ENCODE assay signal across 15 cellular contexts in the genomic region with DNA sequence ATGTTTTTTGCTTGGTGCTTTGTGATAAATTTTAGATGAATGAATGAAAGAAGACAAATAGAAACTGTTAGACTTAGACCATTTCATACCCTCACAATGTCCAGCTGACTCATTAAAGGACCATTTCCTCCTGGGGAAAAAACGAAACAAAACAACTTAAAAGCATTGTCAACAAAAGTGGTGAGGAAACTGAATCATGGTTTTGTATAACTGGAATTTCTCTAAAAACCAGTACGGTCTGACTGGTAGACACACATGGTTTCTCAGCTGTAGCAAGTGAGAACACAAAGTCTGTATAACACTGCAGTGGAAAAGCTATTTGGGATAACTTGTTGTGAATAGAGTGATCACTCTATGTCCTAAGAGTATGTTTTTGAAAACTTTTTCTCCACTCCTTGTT. TPM values are rescaled to one million over a fixed set of nuclear protein-coding genes. Genes with fewer than 3 reads are reported as not detected.
DNase-seq lines count a peak whose midpoint lies in the region; ATAC-seq, FAIRE-seq and TF ChIP-seq lines count a peak whose summit lies in the region.
"Had no signal": no experiment of that assay in that cellular context is flagged by ENCODE, and none has a peak within 500 bp of the region (broad histone marks: within the 10 kb centered on the region; RNA-seq: fewer than 3 reads in every experiment).

No MANE protein-coding gene starts in this region.

- no peak overlapping the region for H3K4me3 ChIP-seq in AG09309 (ENCODE audit: control insufficient read depth, low read depth, low read length)
- no peak overlapping the region for H3K4me3 ChIP-seq in MM.1S (ENCODE audit: low read length)
- no peak overlapping the region for H3K4me3 ChIP-seq in bronchial epithelial cell (ENCODE audit: low read depth, low read length)
- H3K4me3 ChIP-seq in kidney epithelial cell (ENCODE audit: low read depth, low read length), result no peak overlapping the region
- no peak overlapping the region for H3K4me3 ChIP-seq in upper lobe of left lung
- H3K4me3 ChIP-seq: gastroesophageal sphincter, lung had no signal

- no peak overlapping the region; the same call in 1 of the 2 replicates for H3K27ac ChIP-seq in MM.1S (ENCODE audit: low read length)
- no peak overlapping the region for H3K27ac ChIP-seq in upper lobe of left lung
- H3K27ac ChIP-seq: gastroesophageal sphincter had no signal

- TF ChIP-seq CTCF in AG09309 (IDR thresholded peaks at IDR 0.05; ENCODE audit: control insufficient read depth, insufficient read depth, low read depth, low read length, missing control alignments) (no peak), MM.1S (IDR thresholded peaks at IDR 0.05; ENCODE audit: low read length) (no peak), bronchial epithelial cell (IDR thresholded peaks at IDR 0.05; ENCODE audit: insufficient read depth, low read length, severe bottlenecking) (no peak), kidney epithelial cell (IDR thresholded peaks at IDR 0.05; ENCODE audit: insufficient read depth, low read length, poor library complexity, severe bottlenecking) (no peak), upper lobe of left lung (IDR thresholded peaks at IDR 0.05) (no peak)

- ATAC-seq in HG03442 (IDR thresholded peaks at IDR 0.05; ENCODE audit: unreplicated experiment), result no peak
- ATAC-seq in GM21367 (IDR thresholded peaks at IDR 0.05; ENCODE audit: unreplicated experiment), result no peak
- ATAC-seq in upper lobe of left lung (ENCODE audit: low FRiP score in 2 of 2), result no peak
- ATAC-seq: gastroesophageal sphincter had no signal

- H3K79me2 ChIP-seq in MM.1S (ENCODE audit: low read length), result no peaks in the 10 kb centered on the region

- H3K4me2 ChIP-seq in MM.1S (ENCODE audit: low read depth, low read length), result peak overlapping the region; percentile 46

- no peaks in the 10 kb centered on the region for H3K36me3 ChIP-seq in MM.1S (replicated peaks; ENCODE audit: insufficient read depth, low read length)
- no peaks in the 10 kb centered on the region for H3K36me3 ChIP-seq in bronchial epithelial cell (ENCODE audit: control insufficient read depth, insufficient read depth, low read length)
- H3K36me3 ChIP-seq in kidney epithelial cell (ENCODE audit: control insufficient read depth, insufficient read depth, low read length), result no peaks in the 10 kb centered on the region
- no peaks in the 10 kb centered on the region for H3K36me3 ChIP-seq in upper lobe of left lung
- H3K36me3 ChIP-seq: gastroesophageal sphincter had no signal

- H2AFZ ChIP-seq in MM.1S (ENCODE audit: low read length), result peak overlapping the region; percentile 33; the same call in 1 of the 2 replicates

- no peaks in the 10 kb centered on the region for H3K9me2 ChIP-seq in MM.1S (replicated peaks; ENCODE audit: insufficient read depth, low read length)

- H3K27me3 ChIP-seq in MM.1S (replicated peaks; ENCODE audit: insufficient read depth, low read length), result 0 out of 2 replicates have a peak, but pooled peaks cover 4% of the 10 kb centered on the region
- H3K27me3 ChIP-seq in bronchial epithelial cell (ENCODE audit: control insufficient read depth, insufficient read depth, low read length), result no peaks in the 10 kb centered on the region
- H3K27me3 ChIP-seq in kidney epithelial cell (ENCODE audit: control insufficient read depth, insufficient read depth, low read length), result no peaks in the 10 kb centered on the region
- H3K27me3 ChIP-seq in upper lobe of left lung, result no peaks in the 10 kb centered on the region

- no peak for TF ChIP-seq POLR2A in upper lobe of left lung (IDR thresholded peaks at IDR 0.05)

- H3K4me1 ChIP-seq in MM.1S (ENCODE audit: low read length) (peaks cover 15% of the 10 kb centered on the region), upper lobe of left lung (peaks cover 0 to 5% (median 4%) of the 10 kb centered on the region in 4 donors)

- no peak for TF ChIP-seq EP300 in upper lobe of left lung (IDR thresholded peaks at IDR 0.05)

- H4K20me1 ChIP-seq in MM.1S (ENCODE audit: insufficient read depth, low read length), result no peaks in the 10 kb centered on the region

- H3K9me3 ChIP-seq in MM.1S (replicated peaks; ENCODE audit: insufficient read depth, low read length) (no peaks in the 10 kb centered on the region), upper lobe of left lung (no peaks in the 10 kb centered on the region)
- H3K9me3 ChIP-seq: gastroesophageal sphincter had no signal

- DNase-seq in AG09309 (ENCODE audit: low read depth), result peak; percentile 29
- peak; percentile 46 for DNase-seq in MM.1S
- DNase-seq in bronchial epithelial cell (ENCODE audit: low read depth), result peak; percentile 85
- peak; percentile 76 for DNase-seq in kidney epithelial cell (ENCODE audit: low read depth)
- DNase-seq in activated CD8-positive, alpha-beta memory T cell treated with anti-CD3 and anti-CD28 coated beads, Interleukin-2, amount 50 U/mL, for 48 hours, result no peak
- DNase-seq in upper lobe of left lung, result no peak
- DNase-seq: activated CD4-positive, alpha-beta T cell treated with anti-CD3 and anti-CD28 coated beads, Interleukin-2, amount 10 ng/mL, durations not matched to agents 24 days and 14 days; CD4-positive, CD25-positive, alpha-beta regulatory T cell; NCI-H187; stimulated activated CD4-positive, alpha-beta T cell treated with anti-CD3 and anti-CD28 coated beads, Interleukin-4, amount 100 ng/mL, for 1 hour had no signal

- whole genome bisulfite sequencing in upper lobe of left lung, 2 donors, result 14 to 20% methylated on average over 2 of the region's 2 CpGs

- no peak for FAIRE-seq in bronchial epithelial cell (lab: Jason Lieb, UNC)
- FAIRE-seq: H1 had no signal

- no peak overlapping the region for H3K9ac ChIP-seq in MM.1S (ENCODE audit: low read length)

- H3F3A ChIP-seq in MM.1S (ENCODE audit: insufficient read depth, low read length), result peaks cover 7% of the 10 kb centered on the region; the same call in 1 of the 2 replicates

RNA-seq across cellular contexts. Expression of gene DDX52, which starts 5.3 kb away (rescaled TPM):
- total RNA-seq in bronchial epithelial cell (14.5 and 19.3 TPM in 2 replicates), kidney epithelial cell (35.6 and 38.1 TPM in 2 replicates), upper lobe of left lung (10 to 100 TPM in 5 of 6 donors, 1 to 10 TPM in 1; 9.0 to 24.9 (median 14.2) TPM)

RNA-seq across cellular contexts. Expression of gene SYNRG, which starts 39.3 kb away (rescaled TPM):
- total RNA-seq in bronchial epithelial cell (4.7 and 6.7 TPM in 2 replicates), kidney epithelial cell (21.1 and 25.1 TPM in 2 replicates), upper lobe of left lung (10 to 100 TPM; 25.2 to 58.7 (median 43.8) TPM)

Comparison
In these comparisons a context has a peak if more than half of its experiments do, and no peak if none do; other contexts are left out.
1. DNase-seq: peak in AG09309 (single experiment), MM.1S (single experiment), bronchial epithelial cell (single experiment) and kidney epithelial cell (single experiment); none in activated CD8-positive, alpha-beta memory T cell treated with anti-CD3 and anti-CD28 coated beads, Interleukin-2, amount 50 U/mL, for 48 hours (single experiment) and upper lobe of left lung (0 of 2).